8 cellular contexts compared by ENCODE assay signal in genomic region chr2:20650412-20650879, GRCh38. TPM values are rescaled to one million over a fixed set of nuclear protein-coding genes. Genes with fewer than 3 reads are reported as not detected.
DNase-seq lines count a peak whose midpoint lies in the region; ATAC-seq, FAIRE-seq and TF ChIP-seq lines count a peak whose summit lies in the region.

No MANE protein-coding gene starts in this region.

- peak overlapping the region; percentile 76 for H3K9ac ChIP-seq in Karpas-422 (ENCODE audit: low read length)

- intact Hi-C loops in activated CD4-positive, alpha-beta memory T cell treated with anti-CD3 and anti-CD28 coated beads for 36 hours (cut with micrococcal nuclease) = loop anchor here (2.0 kb wide), 1 partner anchor 172 kb away; the partner anchor contains the start of gene LDAH

- peak overlapping the region; percentile 96 for H2AFZ ChIP-seq in Karpas-422 (ENCODE audit: low read length)

- no peaks in the 10 kb centered on the region; the same call in 1 of the 2 replicates for H3K27me3 ChIP-seq in Karpas-422 (ENCODE audit: low read length)

- no peak overlapping the region for H3K27ac Mint-ChIP-seq in activated CD4-positive, alpha-beta memory T cell treated with anti-CD3 and anti-CD28 coated beads for 36 hours
- peak overlapping the region in 1 of 2 donors; percentile 40 for H3K27ac Mint-ChIP-seq in natural killer cell treated with Interleukin-12 subunit alpha and Interleukin-12 subunit beta and Interleukin-15 and Interleukin-18, amount 100 ng/mL, for 72 hours

- POLR2A ChIA-PET in activated CD4-positive, alpha-beta memory T cell treated with anti-CD3 and anti-CD28 coated beads for 36 hours (lab: Charles Lee) = interaction anchor here (1.1 to 4.8 kb wide), 2 partner anchors 8 to 203 kb away, joined by 3 to 35 read pairs; partner anchors contain the start of gene RHOB

- DNase-seq in D721Med (ENCODE audit: insufficient read length, low spot score) (peak; percentile 53), Karpas-422 (peak; percentile 73), fibroblast of pulmonary artery (ENCODE audit: low read depth) (peak; percentile 35), KG1 (lab: John Stamatoyannopoulos, UW) (no peak), NCI-H2107 (lab: John Stamatoyannopoulos, UW) (no peak)
- DNase-seq in activated CD4-positive, alpha-beta memory T cell treated with anti-CD3 and anti-CD28 coated beads for 36 hours = peak; percentile 42
- DNase-seq in natural killer cell treated with Interleukin-12 subunit alpha and Interleukin-12 subunit beta and Interleukin-15 and Interleukin-18, amount 100 ng/mL, for 72 hours (ENCODE audit: low spot score) = no peak

- no peaks in the 10 kb centered on the region for H4K20me1 ChIP-seq in Karpas-422 (ENCODE audit: insufficient read depth, low read depth, low read length)

- no peaks in the 10 kb centered on the region for H3K27me3 Mint-ChIP-seq in activated CD4-positive, alpha-beta memory T cell treated with anti-CD3 and anti-CD28 coated beads for 36 hours
- H3K27me3 Mint-ChIP-seq in natural killer cell treated with Interleukin-12 subunit alpha and Interleukin-12 subunit beta and Interleukin-15 and Interleukin-18, amount 100 ng/mL, for 72 hours = peaks cover 0 to 6% of the 10 kb centered on the region in 2 donors

- H3K4me1 Mint-ChIP-seq in activated CD4-positive, alpha-beta memory T cell treated with anti-CD3 and anti-CD28 coated beads for 36 hours (ENCODE audit: low read depth) = peaks cover 24% of the 10 kb centered on the region
- H3K4me1 Mint-ChIP-seq in natural killer cell treated with Interleukin-12 subunit alpha and Interleukin-12 subunit beta and Interleukin-15 and Interleukin-18, amount 100 ng/mL, for 72 hours (ENCODE audit: low read depth in 2 of 2) = peaks cover 26 to 30% of the 10 kb centered on the region in 2 donors

- CTCF ChIA-PET in activated CD4-positive, alpha-beta memory T cell treated with anti-CD3 and anti-CD28 coated beads for 36 hours (lab: Charles Lee) = interaction anchor here (0.6 to 3.5 kb wide), 30 partner anchors 8 to 635 kb away, joined by 3 to 58 read pairs (median 5); partner anchors contain the start of genes GDF7, LAPTM4A and RHOB

- ATAC-seq in GM19452 (IDR thresholded peaks at IDR 0.05; ENCODE audit: unreplicated experiment) = peak; percentile 13
- ATAC-seq in natural killer cell treated with Interleukin-12 subunit alpha and Interleukin-12 subunit beta and Interleukin-15 and Interleukin-18, amount 100 ng/mL, for 72 hours = no peak

- peaks cover 18% of the 10 kb centered on the region for H3K4me1 ChIP-seq in Karpas-422 (ENCODE audit: low read length)

- peak overlapping the region; percentile 93 for H3K4me3 ChIP-seq in Karpas-422 (ENCODE audit: low read length)
- H3K4me3 ChIP-seq in fibroblast of pulmonary artery (replicated peaks; ENCODE audit: low read depth, low read length) = peak overlapping the region; percentile 98

- H3K4me3 Mint-ChIP-seq in activated CD4-positive, alpha-beta memory T cell treated with anti-CD3 and anti-CD28 coated beads for 36 hours = peak overlapping the region; percentile 83
- peak overlapping the region; percentile 88 for H3K4me3 Mint-ChIP-seq in natural killer cell treated with Interleukin-12 subunit alpha and Interleukin-12 subunit beta and Interleukin-15 and Interleukin-18, amount 100 ng/mL, for 72 hours

- no peaks in the 10 kb centered on the region for H3K36me3 Mint-ChIP-seq in activated CD4-positive, alpha-beta memory T cell treated with anti-CD3 and anti-CD28 coated beads for 36 hours
- H3K36me3 Mint-ChIP-seq in natural killer cell treated with Interleukin-12 subunit alpha and Interleukin-12 subunit beta and Interleukin-15 and Interleukin-18, amount 100 ng/mL, for 72 hours = no peaks in the 10 kb centered on the region

- H3K9me3 ChIP-seq in Karpas-422 (ENCODE audit: low read length) = no peaks in the 10 kb centered on the region

- peak overlapping the region; percentile 99 for H3K4me2 ChIP-seq in Karpas-422 (ENCODE audit: low read depth, low read length, poor library complexity, severe bottlenecking)

- H3K9me3 Mint-ChIP-seq in activated CD4-positive, alpha-beta memory T cell treated with anti-CD3 and anti-CD28 coated beads for 36 hours = no peaks in the 10 kb centered on the region
- no peaks in the 10 kb centered on the region for H3K9me3 Mint-ChIP-seq in natural killer cell treated with Interleukin-12 subunit alpha and Interleukin-12 subunit beta and Interleukin-15 and Interleukin-18, amount 100 ng/mL, for 72 hours

- H3K79me2 ChIP-seq in Karpas-422 (ENCODE audit: low read length) = no peaks in the 10 kb centered on the region

- TF ChIP-seq CTCF in D721Med (IDR thresholded peaks at IDR 0.05; ENCODE audit: insufficient read depth, missing control alignments) (no peak), fibroblast of pulmonary artery (IDR thresholded peaks at IDR 0.05; ENCODE audit: low read length, missing control alignments) (no peak)

- H3K36me3 ChIP-seq in Karpas-422 (ENCODE audit: insufficient read depth, low read length) = no peaks in the 10 kb centered on the region

- H3K27ac ChIP-seq in Karpas-422 (ENCODE audit: low read length) = no peak overlapping the region

- no peak for FAIRE-seq in D721Med (lab: Jason Lieb, UNC)

- no peaks in the 10 kb centered on the region for H3K9me2 ChIP-seq in Karpas-422 (replicated peaks; ENCODE audit: insufficient read depth, low read length)

RNA-seq across cellular contexts. Expression of gene HS1BP3, which starts 0.5 kb away (rescaled TPM):
- 10.6 and 12.8 TPM in 2 replicates for total RNA-seq in Karpas-422 (2014; rRNA removed; shearing (Covaris generic); ENCODE audit: low replicate concordance)
- total RNA-seq in activated CD4-positive, alpha-beta memory T cell treated with anti-CD3 and anti-CD28 coated beads for 36 hours = 10 to 100 TPM; 10.1 to 10.4 TPM
- 1 to 10 TPM; 5.8 to 9.3 TPM for total RNA-seq in natural killer cell treated with Interleukin-12 subunit alpha and Interleukin-12 subunit beta and Interleukin-15 and Interleukin-18, amount 100 ng/mL, for 72 hours

RNA-seq across cellular contexts. Expression of gene GDF7, which starts 16.5 kb away (rescaled TPM):
- under 0.01 and 0.29 TPM in 2 replicates for total RNA-seq in Karpas-422 (2014; rRNA removed; shearing (Covaris generic); ENCODE audit: low replicate concordance)
- total RNA-seq in activated CD4-positive, alpha-beta memory T cell treated with anti-CD3 and anti-CD28 coated beads for 36 hours = under 1 TPM; 0.02 to 0.05 TPM
- under 1 TPM in 1 of 2 donors, not detected in 1; 0.02 TPM for total RNA-seq in natural killer cell treated with Interleukin-12 subunit alpha and Interleukin-12 subunit beta and Interleukin-15 and Interleukin-18, amount 100 ng/mL, for 72 hours

Comparison
In these comparisons a context has a peak if more than half of its experiments do, and no peak if none do; other contexts are left out.
1. DNase-seq: peak in D721Med (single experiment), Karpas-422 (single experiment), activated CD4-positive, alpha-beta memory T cell treated with anti-CD3 and anti-CD28 coated beads for 36 hours (single experiment) and fibroblast of pulmonary artery (single experiment); none in natural killer cell treated with Interleukin-12 subunit alpha and Interleukin-12 subunit beta and Interleukin-15 and Interleukin-18, amount 100 ng/mL, for 72 hours (single experiment), KG1 (single experiment) and NCI-H2107 (single experiment).